18 cellular contexts compared by ENCODE assay signal in genomic region chr3:111968319-111969059, GRCh38. TPM values are rescaled to one million over a fixed set of nuclear protein-coding genes. Genes with fewer than 3 reads are reported as not detected.
DNase-seq lines count a peak whose midpoint lies in the region; ATAC-seq, FAIRE-seq and TF ChIP-seq lines count a peak whose summit lies in the region.
"Had no signal": no experiment of that assay in that cellular context is flagged by ENCODE, and none has a peak within 500 bp of the region (broad histone marks: within the 10 kb centered on the region; RNA-seq: fewer than 3 reads in every experiment).

No MANE protein-coding gene starts in this region.

- ATAC-seq in right lobe of liver: peak in 3 of 4 donors; percentile 22 to 61 (median 44)
- no peak for ATAC-seq in HepG2
- peak; percentile 24 for ATAC-seq in left lobe of liver
- ATAC-seq in HG03175 (IDR thresholded peaks at IDR 0.05; ENCODE audit: unreplicated experiment): no peak
- no peak for ATAC-seq in stimulated activated naive CD8-positive, alpha-beta T cell treated with anti-CD3 and anti-CD28 coated beads, Interleukin-15, amount 100 ng/mL, for 72 hours
- no peak for ATAC-seq in T-cell (replicated peaks in 1 of 4)

- 33% methylated on average over 5 of the region's 5 CpGs for WGBS in right lobe of liver (ENCODE audit: insufficient coverage, low coverage, low lambda C conversion rate, missing lambda C conversion rate)
- 80% methylated on average over 5 of the region's 5 CpGs for WGBS in HepG2 (ENCODE audit: low lambda C conversion rate)

- in situ Hi-C loops in HepG2 (cut with HindIII; ENCODE audit: extremely low pct_ligation_motif_present, low pct_unique_long_range_greater_than_20kb): no loop called here

- no peak for FAIRE-seq in HepG2 (lab: Jason Lieb, UNC)

- no peaks in the 10 kb centered on the region for H3K36me3 Mint-ChIP-seq in T-cell
- H3K36me3 Mint-ChIP-seq: brain had no signal

- H3K9me3 Mint-ChIP-seq in stimulated activated naive CD8-positive, alpha-beta T cell treated with anti-CD3 and anti-CD28 coated beads, Interleukin-15, amount 100 ng/mL, for 72 hours: no peaks in the 10 kb centered on the region
- H3K9me3 Mint-ChIP-seq in T-cell: no peaks in the 10 kb centered on the region
- H3K9me3 Mint-ChIP-seq: activated T-cell treated with anti-CD3 and anti-CD28 coated beads, Interleukin-2, amount 50 U/mL, for 4 hours; brain had no signal

- TF ChIP-seq CTCF in right lobe of liver (IDR thresholded peaks at IDR 0.05): no peak
- TF ChIP-seq CTCF in HepG2 (CRISPR knock-in tag; IDR thresholded peaks at IDR 0.05): no peak

- H3K4me3 ChIP-seq in right lobe of liver: no peak overlapping the region
- H3K4me3 ChIP-seq in HepG2 (replicated peaks in 1 of 3; ENCODE audit: insufficient read depth in 1 of 3, low read depth in 2 of 3, low read length in 3 of 3): no peak overlapping the region
- H3K4me3 ChIP-seq: adrenal gland, HAP-1, lower lobe of right lung had no signal

- H3K79me2 ChIP-seq in HepG2 (ENCODE audit: insufficient read depth, low read length): no peaks in the 10 kb centered on the region

- H3K27ac ChIP-seq in right lobe of liver: peak overlapping the region in 1 of 3 donors; percentile 20
- no peak overlapping the region for H3K27ac ChIP-seq in HepG2 (ENCODE audit: extremely low read length, insufficient read depth, low read length)
- H3K27ac ChIP-seq: lower lobe of right lung, SK-N-MC had no signal

- POLR2A ChIA-PET in HepG2 (lab: Yijun Ruan, JAX): interaction anchor here (2.0 kb wide), 1 partner anchor 10 kb away, joined by 8 read pairs; the partner anchor contains the start of gene ABHD10
- POLR2A ChIA-PET in T-cell (lab: Charles Lee): no interaction called here

- H3K9me3 ChIP-seq in right lobe of liver: no peaks in the 10 kb centered on the region
- no peaks in the 10 kb centered on the region for H3K9me3 ChIP-seq in HepG2 (ENCODE audit: low read length)
- H3K9me3 ChIP-seq: adrenal gland, BE2C, HAP-1, lower lobe of right lung had no signal

- CTCF ChIA-PET in HepG2 (lab: Yijun Ruan, JAX; ENCODE audit: low intra/inter-chr PET ratio, low total read pairs) (interaction anchor here (1.6 to 6.1 kb wide), 3 partner anchors 73 to 299 kb away, joined by 6 to 79 read pairs (median 9); no protein-coding TSS in a partner anchor), T-cell (lab: Charles Lee) (interaction anchor here (0.5 to 7.3 kb wide), 28 partner anchors 9 to 1939 kb away, joined by 3 to 149 read pairs (median 4); partner anchors contain the start of gene ABHD10 (in 1 of the 2))

- no peaks in the 10 kb centered on the region for H4K20me1 ChIP-seq in HepG2 (ENCODE audit: insufficient read depth, low read length)

- H3K27ac Mint-ChIP-seq in stimulated activated naive CD8-positive, alpha-beta T cell treated with anti-CD3 and anti-CD28 coated beads, Interleukin-15, amount 100 ng/mL, for 72 hours: no peak overlapping the region
- no peak overlapping the region for H3K27ac Mint-ChIP-seq in T-cell

- no peaks in the 10 kb centered on the region for H3K27me3 Mint-ChIP-seq in stimulated activated naive CD8-positive, alpha-beta T cell treated with anti-CD3 and anti-CD28 coated beads, Interleukin-15, amount 100 ng/mL, for 72 hours
- H3K27me3 Mint-ChIP-seq in T-cell: no peaks in the 10 kb centered on the region

- TF ChIP-seq POLR2A in right lobe of liver (IDR thresholded peaks at IDR 0.05): no peak
- TF ChIP-seq POLR2A in HepG2 (IDR thresholded peaks at IDR 0.05; ENCODE audit: insufficient read depth in 1 of 2, low read depth in 2 of 2, low read length in 2 of 2): no peak

- H3K27me3 ChIP-seq in right lobe of liver (no peaks in the 10 kb centered on the region), HepG2 (ENCODE audit: control insufficient read depth in 1 of 2, insufficient read depth in 2 of 2, low read length in 2 of 2) (no peaks in the 10 kb centered on the region)
- H3K27me3 ChIP-seq: adrenal gland had no signal

- no peak for DNase-seq in right lobe of liver
- no peak for DNase-seq in HepG2 (ENCODE audit: low spot score)
- DNase-seq in NCI-H69 (lab: John Stamatoyannopoulos, UW): peak; percentile 93
- no peak for DNase-seq in left lobe of liver (ENCODE audit: low spot score)
- no peak for DNase-seq in stimulated activated naive CD8-positive, alpha-beta T cell treated with anti-CD3 and anti-CD28 coated beads, Interleukin-15, amount 100 ng/mL, for 72 hours
- no peak for DNase-seq in T-cell
- DNase-seq in NCI-H526 treated with DMSO at 0.1 percent for 48 hours (lab: John Stamatoyannopoulos, UW): no peak

- H3K4me1 ChIP-seq in right lobe of liver (peaks cover 0 to 14% (median 2%) of the 10 kb centered on the region in 4 donors), HepG2 (ENCODE audit: insufficient read depth, low read length) (peaks cover 10% of the 10 kb centered on the region)
- H3K4me1 ChIP-seq: BE2C, HAP-1 had no signal

- intact Hi-C loops in right lobe of liver (cut with DNase I): loop anchor here in 1 of 2 donors (5.0 kb wide), 1 partner anchor 251 kb away; no protein-coding TSS in a partner anchor
- intact Hi-C loops in HepG2 (cut with micrococcal nuclease; ENCODE audit: unreplicated experiment): no loop called here

- no peak overlapping the region for H3K4me2 ChIP-seq in HepG2 (ENCODE audit: low read depth, low read length)

- H3K4me3 Mint-ChIP-seq in stimulated activated naive CD8-positive, alpha-beta T cell treated with anti-CD3 and anti-CD28 coated beads, Interleukin-15, amount 100 ng/mL, for 72 hours: no peak overlapping the region
- H3K4me3 Mint-ChIP-seq in T-cell: no peak overlapping the region
- H3K4me3 Mint-ChIP-seq: activated T-cell treated with anti-CD3 and anti-CD28 coated beads, Interleukin-2, amount 50 U/mL, for 4 hours had no signal

- H3K9ac ChIP-seq in HepG2 (ENCODE audit: insufficient read depth, low read depth, low read length): no peak overlapping the region

- BruUV-seq in HepG2 (replicated peaks; lab: Mats Ljungman, UMichigan): no TSS peak

- H2AFZ ChIP-seq in HepG2 (ENCODE audit: low read length): no peak overlapping the region

- TF ChIP-seq RAD21 in HepG2 (CRISPR knock-in tag; IDR thresholded peaks at IDR 0.05): no peak

- H3K36me3 ChIP-seq in right lobe of liver (peaks cover 0 to 4% (median 0%) of the 10 kb centered on the region in 4 donors), HepG2 (replicated peaks in 1 of 2; ENCODE audit: control insufficient read depth in 1 of 2, insufficient read depth in 2 of 2, low read length in 2 of 2) (peaks cover 4 to 5% of the 10 kb centered on the region in 2 experiments; a peak in 3 of 5 replicates)
- H3K36me3 ChIP-seq: adrenal gland, BE2C, HAP-1 had no signal

- peaks cover 19% of the 10 kb centered on the region for H3K4me1 Mint-ChIP-seq in stimulated activated naive CD8-positive, alpha-beta T cell treated with anti-CD3 and anti-CD28 coated beads, Interleukin-15, amount 100 ng/mL, for 72 hours
- H3K4me1 Mint-ChIP-seq in T-cell: peaks cover 3 to 10% (median 6%) of the 10 kb centered on the region in 3 donors

- TF ChIP-seq EP300 in HepG2 (IDR thresholded peaks at IDR 0.05; ENCODE audit: low read depth in 2 of 2, low read length in 2 of 2) (no peak), HepG2 (CRISPR knock-in tag; IDR thresholded peaks at IDR 0.05; ENCODE audit: borderline replicate concordance) (no peak)

RNA-seq across cellular contexts. Expression of gene ABHD10, which starts 10.3 kb away (rescaled TPM):
- total RNA-seq in right lobe of liver: 10 to 100 TPM; 16.7 to 25.2 (median 20.8) TPM
- 50.2 and 84.8 TPM in 2 replicates for total RNA-seq in HepG2 (2016; rRNA removed; fragmentation: Illumina TruSeq; extraction: Trizol)
- total RNA-seq in HepG2 (2016; cell fraction: cytosol; rRNA removed; fragmentation: Illumina TruSeq; extraction: Trizol; ENCODE audit: low read depth): 3.8 and 4.5 TPM in 2 replicates
- 50.2 and 84.9 TPM in 2 replicates for total RNA-seq in HepG2 (2016; cell fraction: insoluble cytoplasmic fraction; rRNA removed; fragmentation: Illumina TruSeq; extraction: Trizol)
- 13.5 and 16.1 TPM in 2 replicates for total RNA-seq in HepG2 (2016; cell fraction: membrane; rRNA removed; fragmentation: Illumina TruSeq; extraction: Trizol)
- total RNA-seq in HepG2 (2016; cell fraction: nucleus; rRNA removed; fragmentation: Illumina TruSeq; extraction: Trizol): 27.8 and 30.5 TPM in 2 replicates
- 16.7 and 22.8 TPM in 2 replicates for polyA plus RNA-seq in HepG2 (2011; rRNA removed)
- polyA plus RNA-seq in HepG2 (2011; cell fraction: cytosol; rRNA removed): 9.7 and 13.8 TPM in 2 replicates
- polyA plus RNA-seq in HepG2 (2011; cell fraction: nucleus; rRNA removed): 7.1 and 8.8 TPM in 2 replicates
- polyA plus RNA-seq in HepG2 (2012): 16.3 and 20.8 TPM in 2 replicates
- polyA plus RNA-seq in HepG2 (2016; cell fraction: cytosol; fragmentation: Illumina TruSeq; extraction: Trizol; ENCODE audit: low read depth): 2.6 and 3.0 TPM in 2 replicates
- polyA plus RNA-seq in HepG2 (2016; cell fraction: insoluble cytoplasmic fraction; fragmentation: Illumina TruSeq; extraction: Trizol; ENCODE audit: low read depth): 62.4 and 64.2 TPM in 2 replicates
- 7.6 and 8.6 TPM in 2 replicates for polyA plus RNA-seq in HepG2 (2016; cell fraction: membrane; fragmentation: Illumina TruSeq; extraction: Trizol; ENCODE audit: low read depth)
- polyA plus RNA-seq in HepG2 (2016; cell fraction: nucleus; fragmentation: Illumina TruSeq; extraction: Trizol; ENCODE audit: insufficient read depth, low read depth): 33.2 and 36.3 TPM in 2 replicates
- polyA minus RNA-seq in HepG2 (2011; rRNA and poly(A)+ RNA removed; ENCODE audit: low replicate concordance): 18.4 and 19.3 TPM in 2 replicates
- 20.8 and 25.8 TPM in 2 replicates for polyA minus RNA-seq in HepG2 (2011; cell fraction: cytosol; rRNA and poly(A)+ RNA removed)
- 22.8 and 24.7 TPM in 2 replicates for polyA minus RNA-seq in HepG2 (2011; cell fraction: nucleus; rRNA and poly(A)+ RNA removed)
- 26.6 TPM for total RNA-seq in left lobe of liver
- 10 to 100 TPM; 18.3 to 31.8 (median 28.1) TPM for total RNA-seq in T-cell

RNA-seq across cellular contexts. Expression of gene TAGLN3, which starts 30.2 kb away (rescaled TPM):
- total RNA-seq in right lobe of liver: not detected
- total RNA-seq in HepG2 (2016; rRNA removed; fragmentation: Illumina TruSeq; extraction: Trizol): 0.80 and 0.91 TPM in 2 replicates
- total RNA-seq in HepG2 (2016; cell fraction: cytosol; rRNA removed; fragmentation: Illumina TruSeq; extraction: Trizol; ENCODE audit: low read depth): 0.40 and 0.71 TPM in 2 replicates
- 0.43 and 0.77 TPM in 2 replicates for total RNA-seq in HepG2 (2016; cell fraction: insoluble cytoplasmic fraction; rRNA removed; fragmentation: Illumina TruSeq; extraction: Trizol)
- total RNA-seq in HepG2 (2016; cell fraction: membrane; rRNA removed; fragmentation: Illumina TruSeq; extraction: Trizol): 0.34 and 0.86 TPM in 2 replicates
- total RNA-seq in HepG2 (2016; cell fraction: nucleus; rRNA removed; fragmentation: Illumina TruSeq; extraction: Trizol): not detected in 2 replicates
- polyA plus RNA-seq in HepG2 (2011; rRNA removed): 0.51 and 0.60 TPM in 2 replicates
- 0.35 and 0.43 TPM in 2 replicates for polyA plus RNA-seq in HepG2 (2011; cell fraction: cytosol; rRNA removed)
- 0.45 and 0.47 TPM in 2 replicates for polyA plus RNA-seq in HepG2 (2011; cell fraction: nucleus; rRNA removed)
- not detected in 2 replicates for polyA plus RNA-seq in HepG2 (2012)
- polyA plus RNA-seq in HepG2 (2016; cell fraction: cytosol; fragmentation: Illumina TruSeq; extraction: Trizol; ENCODE audit: low read depth): 0.47 and 0.54 TPM in 2 replicates
- 0.81 and 0.86 TPM in 2 replicates for polyA plus RNA-seq in HepG2 (2016; cell fraction: insoluble cytoplasmic fraction; fragmentation: Illumina TruSeq; extraction: Trizol; ENCODE audit: low read depth)
- polyA plus RNA-seq in HepG2 (2016; cell fraction: membrane; fragmentation: Illumina TruSeq; extraction: Trizol; ENCODE audit: low read depth): 0.52 and 0.73 TPM in 2 replicates
- 0.87 TPM in 1 of 2 replicates, not detected in the other for polyA plus RNA-seq in HepG2 (2016; cell fraction: nucleus; fragmentation: Illumina TruSeq; extraction: Trizol; ENCODE audit: insufficient read depth, low read depth)
- 0.44 TPM in 1 of 2 replicates, not detected in the other for polyA minus RNA-seq in HepG2 (2011; rRNA and poly(A)+ RNA removed; ENCODE audit: low replicate concordance)
- polyA minus RNA-seq in HepG2 (2011; cell fraction: cytosol; rRNA and poly(A)+ RNA removed): not detected in 2 replicates
- not detected in 2 replicates for polyA minus RNA-seq in HepG2 (2011; cell fraction: nucleus; rRNA and poly(A)+ RNA removed)
- not detected for total RNA-seq in left lobe of liver
- total RNA-seq in T-cell: not detected
- total RNA-seq: mucosa of gallbladder, posterior vena cava, subcutaneous adipose tissue had no signal

Comparison
In these comparisons a context has a peak if more than half of its experiments do, and no peak if none do; other contexts are left out.
1. ATAC-seq: peak in right lobe of liver (3 of 4) and left lobe of liver (single experiment); none in HepG2 (single experiment), HG03175 (single experiment), stimulated activated naive CD8-positive, alpha-beta T cell treated with anti-CD3 and anti-CD28 coated beads, Interleukin-15, amount 100 ng/mL, for 72 hours (single experiment) and T-cell (0 of 4).